ENCODE assay signal across 24 cellular contexts in the genomic region with DNA sequence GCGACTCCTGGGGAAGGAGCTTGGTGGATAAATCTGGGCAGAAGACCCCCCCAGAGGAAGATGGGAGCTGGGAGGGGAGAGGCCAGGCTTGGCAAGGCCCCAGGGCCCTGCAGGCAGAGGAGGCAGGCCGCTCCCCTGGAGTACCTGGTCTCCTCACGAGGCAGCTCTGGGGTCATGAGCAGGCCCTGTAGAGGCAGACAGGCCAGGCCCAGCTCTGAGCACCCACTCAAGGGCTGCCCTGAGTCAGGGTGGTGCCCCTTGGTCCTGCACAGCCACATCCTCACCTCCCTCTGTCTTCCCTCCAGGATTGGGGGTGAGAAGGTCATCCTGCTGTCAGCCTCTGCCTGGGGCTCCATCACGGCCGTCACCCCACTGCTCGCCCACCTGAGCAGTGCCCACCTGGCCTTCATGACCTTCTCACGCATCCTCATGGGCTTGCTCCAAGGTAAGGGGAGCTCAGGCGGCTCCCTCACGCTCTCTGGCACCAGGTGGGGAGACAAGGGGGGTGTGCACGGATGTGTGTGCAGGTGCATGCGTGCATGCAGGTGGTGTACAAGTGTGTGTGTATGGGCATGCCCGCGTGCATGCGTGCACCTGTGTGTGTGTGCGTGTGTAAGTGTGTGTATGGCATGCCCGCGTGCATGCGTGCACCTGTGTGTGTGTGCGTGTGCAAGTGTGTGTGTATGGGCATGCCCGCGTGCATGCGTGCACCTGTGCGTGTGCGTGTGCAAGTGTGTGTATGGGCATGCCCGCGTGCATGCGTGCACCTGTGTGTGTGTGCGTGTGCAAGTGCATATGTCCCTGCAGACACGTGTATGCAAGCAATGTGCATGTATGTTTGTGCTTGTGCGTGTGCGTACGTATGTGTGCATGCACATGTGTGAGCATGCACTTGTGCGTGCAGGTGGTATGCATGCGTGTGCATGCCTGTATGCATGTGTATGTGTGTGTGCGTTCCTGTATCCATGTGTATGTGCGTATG. TPM values are rescaled to one million over a fixed set of nuclear protein-coding genes. Genes with fewer than 3 reads are reported as not detected.
DNase-seq lines count a peak whose midpoint lies in the region; ATAC-seq, FAIRE-seq and TF ChIP-seq lines count a peak whose summit lies in the region.
"Had no signal": no experiment of that assay in that cellular context is flagged by ENCODE, and none has a peak within 500 bp of the region (broad histone marks: within the 10 kb centered on the region; RNA-seq: fewer than 3 reads in every experiment).

No MANE protein-coding gene starts in this region.

- no peak for TF ChIP-seq POLR2A in GM12891 (IDR thresholded peaks at IDR 0.05; ENCODE audit: low read depth, low read length)

- peaks cover 23% of the 10 kb centered on the region for H3K4me1 ChIP-seq in lower lobe of right lung
- H3K4me1 ChIP-seq in BE2C = peaks cover 38% of the 10 kb centered on the region

- no peak overlapping the region for H3K4me3 ChIP-seq in lower lobe of right lung
- H3K4me3 ChIP-seq in BE2C (ENCODE audit: low read depth, low read length) = no peak overlapping the region
- H3K4me3 ChIP-seq: A549 had no signal

- H3K36me3 ChIP-seq in lower lobe of right lung (peaks cover under 1% of the 10 kb centered on the region), BE2C (no peaks in the 10 kb centered on the region)

- no peaks in the 10 kb centered on the region for H3K9me3 ChIP-seq in lower lobe of right lung
- no peaks in the 10 kb centered on the region for H3K9me3 ChIP-seq in BE2C
- H3K9me3 ChIP-seq: A549 had no signal

- H3K27me3 ChIP-seq in lower lobe of right lung (ENCODE audit: low read depth) (no peaks in the 10 kb centered on the region), BE2C (no peaks in the 10 kb centered on the region)

- H3K27ac ChIP-seq in lower lobe of right lung = no peak overlapping the region
- H3K27ac ChIP-seq: A549, KMS-11, RWPE1 had no signal

- DNase-seq in Right ventricle myocardium inferior (ENCODE audit: missing footprints) (peak; percentile 45), cardiac septum (ENCODE audit: low spot score) (no peak), GM12891 (ENCODE audit: insufficient read length, low spot score) (no peak), lower lobe of right lung (peak; percentile 40), urothelium cell line (ENCODE audit: low spot score) (no peak), putamen (ENCODE audit: low spot score) (no peak), BE2C (no peak)
- DNase-seq: Calu3; CD8-positive, alpha-beta memory T cell; DMS153; GDM1; NCI-H1105; NCI-H146; NCI-H2029; NCI-H226; NCI-H510A treated with DMSO at 0.1 percent for 48 hours; NCI-H748 treated with DMSO at 0.1 percent for 48 hours; SIG-M5 had no signal

- no peak for TF ChIP-seq CTCF in lower lobe of right lung (IDR thresholded peaks at IDR 0.05)
- no peak for TF ChIP-seq CTCF in BE2C (IDR thresholded peaks at IDR 0.05; ENCODE audit: low read depth, low read length)

- ATAC-seq in Right ventricle myocardium inferior (no peak), lower lobe of right lung (no peak), HG03108 (IDR thresholded peaks at IDR 0.05; ENCODE audit: unreplicated experiment) (no peak)
- ATAC-seq: A549 had no signal

- intact Hi-C loops in Right ventricle myocardium inferior (cut with DNase I) = no loop called here
- intact Hi-C loops in cardiac septum (cut with DNase I) = no loop called here
- intact Hi-C loops in lower lobe of right lung (cut with DNase I) = no loop called here

- peak; percentile 57 for FAIRE-seq in GM12891 (lab: Jason Lieb, UNC)
- peak; percentile 92 for FAIRE-seq in urothelium cell line (lab: Jason Lieb, UNC)
- FAIRE-seq: A549, H54 had no signal

TF ChIP-seq in GM12891, 5 proteins besides CTCF, POLR2A, EP300 and RAD21:
- no peak for TF ChIP-seq POU2F2 (IDR thresholded peaks at IDR 0.05; ENCODE audit: low read depth, low read length)
- no peak for TF ChIP-seq POLR2AphosphoS5 (IDR thresholded peaks at IDR 0.05; ENCODE audit: low read depth, low read length)
- no peak for TF ChIP-seq TAF1 (IDR thresholded peaks at IDR 0.05; ENCODE audit: low read depth, low read length)
- no peak for TF ChIP-seq SPI1 (IDR thresholded peaks at IDR 0.05; ENCODE audit: low read depth, low read length)
- TF ChIP-seq PAX5 (IDR thresholded peaks at IDR 0.05; ENCODE audit: insufficient read depth, low read length, severe bottlenecking) = no peak

RNA-seq across cellular contexts. Expression of gene SLC17A9, which starts 4.9 kb away (rescaled TPM):
- total RNA-seq in Right ventricle myocardium inferior (0.41 TPM), cardiac septum (1.7 TPM), lower lobe of right lung (10.4 TPM)
- 33.7 TPM for polyA plus RNA-seq in GM12891 (2012; ENCODE audit: low read depth, missing spikeins)
- 10.3 TPM for polyA plus RNA-seq in BE2C (2012; ENCODE audit: insufficient read depth, insufficient read length, low read depth)

RNA-seq across cellular contexts. Expression of gene GID8, which starts 19.5 kb away (rescaled TPM):
- 16.1 TPM for total RNA-seq in Right ventricle myocardium inferior
- total RNA-seq in cardiac septum = 16.4 TPM
- polyA plus RNA-seq in GM12891 (2012; ENCODE audit: low read depth, missing spikeins) = 23.0 TPM
- total RNA-seq in lower lobe of right lung = 26.2 TPM
- 85.9 TPM for polyA plus RNA-seq in BE2C (2012; ENCODE audit: insufficient read depth, insufficient read length, low read depth)

RNA-seq across cellular contexts. Expression of gene DIDO1, which starts 31.1 kb away (rescaled TPM):
- total RNA-seq in Right ventricle myocardium inferior (33.5 TPM), cardiac septum (38.9 TPM), lower lobe of right lung (54.6 TPM)
- polyA plus RNA-seq in GM12891 (2012; ENCODE audit: low read depth, missing spikeins) = 29.5 TPM
- polyA plus RNA-seq in BE2C (2012; ENCODE audit: insufficient read depth, insufficient read length, low read depth) = 78.2 TPM

RNA-seq across cellular contexts. Expression of gene BHLHE23, which starts 49.3 kb away (rescaled TPM):
- not detected for total RNA-seq in Right ventricle myocardium inferior
- total RNA-seq in cardiac septum = not detected
- not detected for polyA plus RNA-seq in GM12891 (2012; ENCODE audit: low read depth, missing spikeins)
- not detected for total RNA-seq in lower lobe of right lung
- not detected for polyA plus RNA-seq in BE2C (2012; ENCODE audit: insufficient read depth, insufficient read length, low read depth)
- total RNA-seq: Calu3; CD8-positive, alpha-beta memory T cell had no signal
- polyA plus RNA-seq: A549; BJ; CD8-positive, alpha-beta memory T cell had no signal

Comparison
In these comparisons a context has a peak if more than half of its experiments do, and no peak if none do; other contexts are left out.
1. DNase-seq: peak in Right ventricle myocardium inferior (single experiment) and lower lobe of right lung (single experiment); none in cardiac septum (single experiment), GM12891 (single experiment), urothelium cell line (single experiment), putamen (single experiment) and BE2C (single experiment).